Comparison of ENCODE assay signal across 20 cellular contexts in the genomic region with DNA sequence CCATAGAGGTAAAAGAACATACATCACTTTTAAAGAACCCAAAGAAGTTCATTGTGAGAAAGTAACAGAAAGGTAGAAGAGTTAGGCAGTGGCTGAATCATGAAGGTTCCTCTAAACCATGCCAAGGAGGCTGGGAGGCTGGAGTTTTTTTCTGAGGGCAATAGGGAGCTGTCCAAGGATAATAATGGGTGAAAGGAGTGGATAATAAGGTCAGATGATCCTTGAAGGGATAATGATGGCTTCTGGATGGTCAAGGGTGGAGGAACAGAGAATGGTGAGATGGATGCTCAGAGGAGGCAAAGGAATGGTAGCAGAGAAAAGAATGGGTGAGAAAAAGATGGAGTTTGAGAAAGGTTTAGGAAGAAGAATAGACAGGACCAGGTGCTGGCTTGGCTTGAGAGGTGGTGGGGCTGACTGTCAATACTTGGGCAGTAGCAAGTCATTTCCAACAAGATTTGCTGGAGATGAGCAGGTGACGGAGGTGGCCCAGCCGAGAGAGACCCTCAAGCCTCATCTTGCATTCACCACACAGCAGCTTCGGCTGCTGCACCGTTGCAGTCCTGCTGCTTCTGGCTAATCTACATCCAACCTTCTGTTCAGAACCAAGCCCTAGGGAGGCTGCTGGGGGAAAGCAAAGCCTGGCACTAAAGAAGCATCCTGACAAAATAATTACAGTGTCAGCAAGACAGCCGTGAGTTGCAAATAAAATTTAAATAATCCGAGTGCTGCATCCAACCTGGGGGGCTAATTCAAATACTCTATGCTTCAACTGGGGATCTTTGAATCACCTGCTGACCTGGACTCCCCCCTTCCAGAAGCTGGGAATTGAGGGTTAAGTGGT.
DNase-seq lines count a peak whose midpoint lies in the region; TF ChIP-seq lines count a peak whose summit lies in the region.
"Had no signal": no experiment of that assay in that cellular context is flagged by ENCODE, and none has a peak within 500 bp of the region (broad histone marks: within the 10 kb centered on the region; RNA-seq: fewer than 3 reads in every experiment).

No MANE protein-coding gene starts in this region.

- H3K9me3 Mint-ChIP-seq in endothelial cell (ENCODE audit: unreplicated experiment): no peaks in the 10 kb centered on the region
- H3K9me3 Mint-ChIP-seq in osteocyte (ENCODE audit: unreplicated experiment): no peaks in the 10 kb centered on the region

- H3K27ac Mint-ChIP-seq in endothelial cell (ENCODE audit: unreplicated experiment): peak overlapping the region; percentile 16
- no peak overlapping the region for H3K27ac Mint-ChIP-seq in osteocyte (ENCODE audit: unreplicated experiment)

- H3K27me3 Mint-ChIP-seq in endothelial cell (ENCODE audit: unreplicated experiment) (no peaks in the 10 kb centered on the region), osteocyte (ENCODE audit: unreplicated experiment) (peaks cover 76% of the 10 kb centered on the region)

- no peaks in the 10 kb centered on the region for H3K36me3 Mint-ChIP-seq in endothelial cell (ENCODE audit: low read depth, unreplicated experiment)
- no peaks in the 10 kb centered on the region for H3K36me3 Mint-ChIP-seq in osteocyte (ENCODE audit: unreplicated experiment)

- H3K4me3 Mint-ChIP-seq in endothelial cell (ENCODE audit: unreplicated experiment) (no peak overlapping the region), osteocyte (ENCODE audit: unreplicated experiment) (no peak overlapping the region)

- TF ChIP-seq CTCF in endothelial cell (IDR thresholded peaks at IDR 0.05; ENCODE audit: unreplicated experiment) (no peak), osteocyte (IDR thresholded peaks at IDR 0.05) (no peak)

- in situ Hi-C loops in G401 (cut with HindIII; ENCODE audit: low sequenced_read_pairs): no loop called here

- DNase-seq in G401 (ENCODE audit: low spot score) (peak; percentile 94), NCI-H1694 treated with DMSO at 0.1 percent for 48 hours (lab: John Stamatoyannopoulos, UW) (peak; percentile 79), endothelial cell (ENCODE audit: low spot score) (no peak), osteocyte (ENCODE audit: extremely low spot score, unreplicated experiment) (peak; percentile 36), NCI-H2196 treated with DMSO at 0.1 percent for 48 hours (lab: John Stamatoyannopoulos, UW; ENCODE audit: unreplicated experiment) (no peak), NCI-H82 treated with DMSO at 0.1 percent for 48 hours (lab: John Stamatoyannopoulos, UW; ENCODE audit: unreplicated experiment) (no peak), T-helper 2 cell (no peak), DMS114 treated with DMSO at 0.1 percent for 48 hours (lab: John Stamatoyannopoulos, UW; ENCODE audit: unreplicated experiment) (no peak)
- DNase-seq: BE2C, GOT3, HCEC 1CT, MG63, NCI-H1048, NCI-H1417 treated with DMSO at 0.1 percent for 48 hours, NCI-H1930, NCI-H345, PC-9, RPMI8226, SIG-M5, SK-N-SH had no signal

- H3K4me1 Mint-ChIP-seq in endothelial cell (ENCODE audit: unreplicated experiment) (peaks cover 22% of the 10 kb centered on the region), osteocyte (ENCODE audit: unreplicated experiment) (no peaks in the 10 kb centered on the region)

Comparison
In these comparisons a context has a peak if more than half of its experiments do, and no peak if none do; other contexts are left out.
1. DNase-seq: peak in G401 (single experiment), NCI-H1694 treated with DMSO at 0.1 percent for 48 hours (single experiment) and osteocyte (single experiment); none in endothelial cell (single experiment), NCI-H2196 treated with DMSO at 0.1 percent for 48 hours (single experiment), NCI-H82 treated with DMSO at 0.1 percent for 48 hours (single experiment), T-helper 2 cell (0 of 5) and DMS114 treated with DMSO at 0.1 percent for 48 hours (single experiment).